Comparison of ENCODE assay signal across 26 cellular contexts in genomic region chr3:141055136-141055535, GRCh38. TPM values are rescaled to one million over a fixed set of nuclear protein-coding genes. Genes with fewer than 3 reads are reported as not detected.
"Had no signal": no experiment of that assay in that cellular context is flagged by ENCODE, and none has a peak within 500 bp of the region (broad histone marks: within the 10 kb centered on the region; RNA-seq: fewer than 3 reads in every experiment).

No MANE protein-coding gene starts in this region.

- H3K4me1 ChIP-seq: colonic mucosa had no signal

- DNase-seq: caudate nucleus; colonic mucosa; effector CD4-positive, alpha-beta T cell; endodermal cell; erythroblast; kidney; left cardiac atrium; left ventricle myocardium inferior; mesenchymal stem cell; naive thymus-derived CD4-positive, alpha-beta T cell; posterior cingulate gyrus; spleen; stimulated activated CD4-positive, alpha-beta T cell treated with anti-CD3 and anti-CD28 coated beads, Interleukin-15, amount 100 ng/mL, for 24 hours; stimulated activated CD4-positive, alpha-beta T cell treated with anti-CD3 and anti-CD28 coated beads, Interleukin-1b, Interleukin-23, amount 100 ng/mL, for 48 hours; stimulated activated CD4-positive, alpha-beta T cell treated with anti-CD3 and anti-CD28 coated beads, Interleukin-4, amount 100 ng/mL, for 24 hours; stimulated activated naive B cell treated with anti-CD40 and anti-IgM and Interleukin-4, amounts not matched to agents 10 μg/mL and 1 μg/mL and 100 μg/mL, for 72 hours; stimulated activated naive CD8-positive, alpha-beta T cell treated with anti-CD3 and anti-CD28 coated beads, Interleukin-15, amount 100 ng/mL, for 72 hours; testis; uterus had no signal

- H3K4me3 Mint-ChIP-seq: endodermal cell; naive thymus-derived CD4-positive, alpha-beta T cell; stimulated activated naive B cell treated with anti-CD40 and anti-IgM and Interleukin-4, amounts not matched to agents 10 μg/mL and 1 μg/mL and 100 μg/mL, for 72 hours; stimulated activated naive CD8-positive, alpha-beta T cell treated with anti-CD3 and anti-CD28 coated beads, Interleukin-15, amount 100 ng/mL, for 72 hours had no signal

- H3K27ac ChIP-seq: colonic mucosa, left ventricle myocardium inferior, neutrophil, spleen, testis, tibial nerve, uterus had no signal

- H3K36me3 ChIP-seq: colonic mucosa, left ventricle myocardium inferior, neutrophil, spleen, tibial nerve, uterus had no signal

- H3K27ac Mint-ChIP-seq: endodermal cell; stimulated activated naive B cell treated with anti-CD40 and anti-IgM and Interleukin-4, amounts not matched to agents 10 μg/mL and 1 μg/mL and 100 μg/mL, for 72 hours; stimulated activated naive CD8-positive, alpha-beta T cell treated with anti-CD3 and anti-CD28 coated beads, Interleukin-15, amount 100 ng/mL, for 72 hours had no signal

- H3K4me3 ChIP-seq: colonic mucosa, left ventricle myocardium inferior, lung, spleen, testis, tibial nerve, uterus had no signal

- H3K36me3 Mint-ChIP-seq: stimulated activated naive B cell treated with anti-CD40 and anti-IgM and Interleukin-4, amounts not matched to agents 10 μg/mL and 1 μg/mL and 100 μg/mL, for 72 hours had no signal

- ATAC-seq: left cardiac atrium; naive thymus-derived CD4-positive, alpha-beta T cell; sciatic nerve; stimulated activated naive B cell treated with anti-CD40 and anti-IgM and Interleukin-4, amounts not matched to agents 10 μg/mL and 1 μg/mL and 100 μg/mL, for 72 hours; stimulated activated naive CD8-positive, alpha-beta T cell treated with anti-CD3 and anti-CD28 coated beads, Interleukin-15, amount 100 ng/mL, for 72 hours had no signal

- H3K27me3 ChIP-seq: testis, uterus had no signal

- H3K9me3 ChIP-seq: colonic mucosa, neutrophil, testis, tibial nerve, uterus had no signal

RNA-seq across cellular contexts. Expression of gene SPSB4, which starts 4.0 kb away (rescaled TPM):
- total RNA-seq: colonic mucosa; glomerular endothelial cell; naive thymus-derived CD4-positive, alpha-beta T cell; osteoblast; pulmonary artery endothelial cell had no signal
- polyA plus RNA-seq: naive thymus-derived CD4-positive, alpha-beta T cell had no signal
